In the genomic region with DNA sequence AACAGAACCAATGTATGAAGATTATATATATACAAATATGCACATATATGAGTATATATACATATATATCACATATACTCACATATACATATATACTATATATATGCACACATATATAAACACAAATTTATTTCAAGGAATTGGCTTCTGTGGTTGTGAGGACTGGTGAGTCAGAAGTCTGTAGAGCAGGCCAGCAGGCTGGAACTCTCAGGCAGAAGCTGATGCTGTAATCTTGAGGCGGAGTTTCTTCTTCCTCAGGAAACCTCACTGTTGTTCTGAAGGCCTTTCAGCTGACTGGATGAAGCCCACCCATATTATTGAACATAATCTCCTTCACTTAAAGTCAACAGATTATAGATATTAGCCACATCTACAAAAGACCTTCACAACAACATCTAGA, we compare ENCODE assay signal across 11 cellular contexts.
DNase-seq lines count a peak whose midpoint lies in the region; ATAC-seq, FAIRE-seq and TF ChIP-seq lines count a peak whose summit lies in the region.
"Had no signal": no experiment of that assay in that cellular context is flagged by ENCODE, and none has a peak within 500 bp of the region (broad histone marks: within the 10 kb centered on the region; RNA-seq: fewer than 3 reads in every experiment).

No MANE protein-coding gene starts in this region.

- H3K27me3 ChIP-seq in bronchial epithelial cell (ENCODE audit: control insufficient read depth, insufficient read depth, low read length), result no peaks in the 10 kb centered on the region

- no peak for ATAC-seq in GM18519 (IDR thresholded peaks at IDR 0.05; ENCODE audit: low FRiP score, unreplicated experiment)

- FAIRE-seq in bronchial epithelial cell (lab: Jason Lieb, UNC), result no peak
- no peak for FAIRE-seq in GM12891 (lab: Jason Lieb, UNC)
- FAIRE-seq: endometrium had no signal

- TF ChIP-seq CTCF in bronchial epithelial cell (IDR thresholded peaks at IDR 0.05; ENCODE audit: insufficient read depth, low read length, severe bottlenecking), result no peak

- DNase-seq in Daoy (ENCODE audit: low read depth) (peak; percentile 36), LHCN-M2 (ENCODE audit: low read depth) (peak; percentile 55), bronchial epithelial cell (ENCODE audit: low read depth) (peak; percentile 69), kidney tubule cell (ENCODE audit: low spot score) (peak; percentile 38), GM12891 (ENCODE audit: insufficient read length, low spot score) (no peak), DMS53 (lab: John Stamatoyannopoulos, UW) (no peak)
- no peak for DNase-seq in stimulated activated CD4-positive, alpha-beta T cell treated with anti-CD3 and anti-CD28 coated beads, Interleukin-12 subunit alpha, Interleukin-12 subunit beta, amount 100 ng/mL, for 4 hours
- DNase-seq: activated T-cell treated with anti-CD3 and anti-CD28 coated beads, Interleukin-2, amount 50 U/mL, for 1 hour; CD4-positive, alpha-beta memory T cell had no signal

- no peak overlapping the region for H3K4me3 ChIP-seq in bronchial epithelial cell (ENCODE audit: low read depth, low read length)

- TF ChIP-seq POLR2A in GM12891 (IDR thresholded peaks at IDR 0.05; ENCODE audit: low read depth, low read length), result no peak

- H3K36me3 ChIP-seq in bronchial epithelial cell (ENCODE audit: control insufficient read depth, insufficient read depth, low read length), result no peaks in the 10 kb centered on the region

TF ChIP-seq in GM12891, 5 proteins besides CTCF, POLR2A, EP300 and RAD21:
- no peak for TF ChIP-seq SPI1 (IDR thresholded peaks at IDR 0.05; ENCODE audit: low read depth, low read length)
- TF ChIP-seq POLR2AphosphoS5 (IDR thresholded peaks at IDR 0.05; ENCODE audit: low read depth, low read length), result no peak
- no peak for TF ChIP-seq TAF1 (IDR thresholded peaks at IDR 0.05; ENCODE audit: low read depth, low read length)
- TF ChIP-seq POU2F2 (IDR thresholded peaks at IDR 0.05; ENCODE audit: low read depth, low read length), result no peak
- TF ChIP-seq PAX5 (IDR thresholded peaks at IDR 0.05; ENCODE audit: insufficient read depth, low read length, severe bottlenecking), result no peak

Comparison
In these comparisons a context has a peak if more than half of its experiments do, and no peak if none do; other contexts are left out.
1. DNase-seq: peak in Daoy (single experiment), LHCN-M2 (single experiment), bronchial epithelial cell (single experiment) and kidney tubule cell (single experiment); none in GM12891 (single experiment), DMS53 (single experiment) and stimulated activated CD4-positive, alpha-beta T cell treated with anti-CD3 and anti-CD28 coated beads, Interleukin-12 subunit alpha, Interleukin-12 subunit beta, amount 100 ng/mL, for 4 hours (single experiment).